In the genomic region with DNA sequence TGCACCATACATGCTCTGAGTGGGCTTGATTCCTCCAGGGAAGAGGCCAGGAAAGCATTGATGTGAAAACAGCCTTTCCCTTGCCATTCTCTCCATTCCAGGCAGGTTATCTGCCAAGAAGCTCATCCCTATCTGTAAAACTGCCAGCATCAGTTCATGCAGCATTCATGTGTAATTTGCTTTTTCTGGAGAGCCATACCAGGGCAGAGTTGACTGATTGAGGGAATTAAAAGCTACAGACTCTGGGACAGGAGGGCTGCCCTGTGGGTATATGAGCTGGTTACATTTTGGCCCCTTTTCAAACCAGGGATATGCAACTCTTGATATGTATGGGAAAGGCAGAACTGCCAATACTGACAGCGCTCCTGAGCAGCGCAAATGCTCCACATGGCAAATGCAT, we compare ENCODE assay signal across 19 cellular contexts. TPM values are rescaled to one million over a fixed set of nuclear protein-coding genes. Genes with fewer than 3 reads are reported as not detected.
"Had no signal": no experiment of that assay in that cellular context is flagged by ENCODE, and none has a peak within 500 bp of the region (broad histone marks: within the 10 kb centered on the region; RNA-seq: fewer than 3 reads in every experiment).

No MANE protein-coding gene starts in this region.

- H3K36me3 ChIP-seq: ascending aorta, transverse colon had no signal

- H3K9me3 ChIP-seq: ascending aorta, transverse colon had no signal

- H3K27me3 ChIP-seq: ascending aorta, foreskin keratinocyte, transverse colon had no signal

- H3K4me1 ChIP-seq: ascending aorta, transverse colon had no signal

- H3K27ac ChIP-seq: ascending aorta, foreskin keratinocyte, skin epidermis, transverse colon, VCaP had no signal

- H3K4me3 ChIP-seq: ascending aorta, skin epidermis, transverse colon had no signal

- DNase-seq: activated CD4-positive, alpha-beta memory T cell treated with anti-CD3 and anti-CD28 coated beads for 36 hours; activated CD4-positive, alpha-beta T cell treated with anti-CD3 and anti-CD28 coated beads for 36 hours; activated CD8-positive, alpha-beta memory T cell treated with anti-CD3 and anti-CD28 coated beads, Interleukin-2, amount 10 ng/mL, durations not matched to agents 7 days and 5 days; activated naive CD4-positive, alpha-beta T cell treated with anti-CD3 and anti-CD28 coated beads, Interleukin-2, amount 10 ng/mL, durations not matched to agents 7 days and 5 days; activated T-cell treated with anti-CD3 and anti-CD28 coated beads, Interleukin-2, amount 50 U/mL, for 1 hour; effector CD8-positive, alpha-beta T cell; foreskin keratinocyte; glutamatergic neuron; hypothalamus; retina; stimulated activated CD4-positive, alpha-beta T cell treated with anti-CD3 and anti-CD28 coated beads, Interleukin-4, amount 100 ng/mL, for 24 hours; stimulated activated naive CD4-positive, alpha-beta T cell; T-helper 1 cell; transverse colon had no signal

RNA-seq across cellular contexts. Expression of a gene that starts 53.6 kb away (rescaled TPM):
- total RNA-seq: activated CD4-positive, alpha-beta memory T cell treated with anti-CD3 and anti-CD28 coated beads for 36 hours; activated CD4-positive, alpha-beta T cell treated with anti-CD3 and anti-CD28 coated beads for 36 hours; activated CD8-positive, alpha-beta memory T cell treated with anti-CD3 and anti-CD28 coated beads, Interleukin-2, amount 10 ng/mL, durations not matched to agents 7 days and 5 days; cardiac septum; natural killer cell treated with Interleukin-12 subunit alpha and Interleukin-12 subunit beta and Interleukin-15 and Interleukin-18, amount 100 ng/mL, for 72 hours had no signal
